ENCODE assay signal across 18 cellular contexts in genomic region chr9:127293314-127293713, GRCh38. TPM values are rescaled to one million over a fixed set of nuclear protein-coding genes. Genes with fewer than 3 reads are reported as not detected.
A peak's percentile ranks its signal among the peaks of the same experiment; 100 is the strongest.
DNase-seq lines count a peak whose midpoint lies in the region; ATAC-seq and TF ChIP-seq lines count a peak whose summit lies in the region.
"Had no signal": no experiment of that assay in that cellular context is flagged by ENCODE, and none has a peak within 500 bp of the region (broad histone marks: within the 10 kb centered on the region; RNA-seq: fewer than 3 reads in every experiment).

No MANE protein-coding gene starts in this region.

- H3K36me3 ChIP-seq in heart right ventricle, result peaks cover 0 to 5% (median 0%) of the 10 kb centered on the region in 9 donors
- H3K36me3 ChIP-seq in esophagus muscularis mucosa, result peaks cover 0 to 7% (median 2%) of the 10 kb centered on the region in 4 donors
- no peaks in the 10 kb centered on the region for H3K36me3 ChIP-seq in parathyroid adenoma (ENCODE audit: control insufficient read depth, insufficient read depth, low read length)
- no peaks in the 10 kb centered on the region for H3K36me3 ChIP-seq in upper lobe of right lung

- ATAC-seq in heart right ventricle, result no peak
- no peak for ATAC-seq in Right ventricle myocardium superior (ENCODE audit: poor library complexity)
- no peak for ATAC-seq in upper lobe of right lung
- ATAC-seq: A549, Panc1 had no signal

- DNase-seq in heart right ventricle (no peak), Right ventricle myocardium superior (no peak), esophagus muscularis mucosa (ENCODE audit: extremely low spot score) (peak; percentile 26), upper lobe of right lung (no peak), inferior parietal cortex (ENCODE audit: extremely low spot score) (no peak), GM19238 (ENCODE audit: insufficient read length, low spot score) (no peak)
- DNase-seq in activated naive CD4-positive, alpha-beta T cell treated with anti-CD3 and anti-CD28 coated beads for 36 hours, result no peak
- DNase-seq: COR-L47, DMS153, EL, Kasumi-1, NCI-H146, NCI-H69, SHP77 had no signal

- no peaks in the 10 kb centered on the region for H3K4me1 Mint-ChIP-seq in activated naive CD4-positive, alpha-beta T cell treated with anti-CD3 and anti-CD28 coated beads for 36 hours (ENCODE audit: low read depth)

- CTCF ChIA-PET in activated naive CD4-positive, alpha-beta T cell treated with anti-CD3 and anti-CD28 coated beads for 36 hours (lab: Charles Lee), result interaction anchor here (0.7 kb wide), 1 partner anchor 78 kb away, joined by 5 read pairs; no protein-coding TSS in a partner anchor

- H3K27me3 ChIP-seq in heart right ventricle (no peaks in the 10 kb centered on the region), esophagus muscularis mucosa (no peaks in the 10 kb centered on the region), parathyroid adenoma (ENCODE audit: control insufficient read depth, insufficient read depth, low read length) (no peaks in the 10 kb centered on the region), upper lobe of right lung (no peaks in the 10 kb centered on the region)

- intact Hi-C loops in heart right ventricle (cut with DNase I) (no loop called here), Right ventricle myocardium superior (cut with DNase I) (no loop called here), esophagus muscularis mucosa (cut with DNase I) (no loop called here), upper lobe of right lung (cut with DNase I) (no loop called here)
- intact Hi-C loops in activated naive CD4-positive, alpha-beta T cell treated with anti-CD3 and anti-CD28 coated beads for 36 hours (cut with micrococcal nuclease), result no loop called here

- H3K9me3 Mint-ChIP-seq in activated naive CD4-positive, alpha-beta T cell treated with anti-CD3 and anti-CD28 coated beads for 36 hours, result no peaks in the 10 kb centered on the region

- H3K27me3 Mint-ChIP-seq in activated naive CD4-positive, alpha-beta T cell treated with anti-CD3 and anti-CD28 coated beads for 36 hours (ENCODE audit: low read depth), result peaks cover 13% of the 10 kb centered on the region

- H3K4me3 ChIP-seq in heart right ventricle (no peak overlapping the region), esophagus muscularis mucosa (no peak overlapping the region), parathyroid adenoma (ENCODE audit: low read depth, low read length) (no peak overlapping the region), upper lobe of right lung (no peak overlapping the region)
- H3K4me3 ChIP-seq: A549 had no signal

- peak overlapping the region in 7 of 10 donors; percentile 15 to 59 (median 48) for H3K27ac ChIP-seq in heart right ventricle
- H3K27ac ChIP-seq in esophagus muscularis mucosa (replicated peaks in 1 of 4), result no peak overlapping the region
- peak overlapping the region; percentile 69 for H3K27ac ChIP-seq in parathyroid adenoma
- peak overlapping the region; percentile 1 for H3K27ac ChIP-seq in upper lobe of right lung
- H3K27ac ChIP-seq: A549, C4-2B had no signal

- H3K4me2 ChIP-seq in parathyroid adenoma (ENCODE audit: low read length), result peak overlapping the region; percentile 8
- H3K4me2 ChIP-seq: A549 had no signal

- 36 to 48% methylated on average over 5 of the region's 5 CpGs for WGBS in heart right ventricle, 2 donors
- 79% methylated on average over 5 of the region's 5 CpGs for WGBS in esophagus muscularis mucosa

- H3K4me1 ChIP-seq in heart right ventricle (peaks cover 0 to 61% (median 22%) of the 10 kb centered on the region in 9 donors), esophagus muscularis mucosa (peaks cover 0 to 7% (median 0%) of the 10 kb centered on the region in 4 donors), parathyroid adenoma (peaks cover 12% of the 10 kb centered on the region), upper lobe of right lung (no peaks in the 10 kb centered on the region)
- H3K4me1 ChIP-seq: A549 had no signal

- no peaks in the 10 kb centered on the region for H3K9me3 ChIP-seq in heart right ventricle
- H3K9me3 ChIP-seq in esophagus muscularis mucosa, result no peaks in the 10 kb centered on the region
- no peaks in the 10 kb centered on the region for H3K9me3 ChIP-seq in parathyroid adenoma (ENCODE audit: control insufficient read depth, low read length)
- no peaks in the 10 kb centered on the region for H3K9me3 ChIP-seq in upper lobe of right lung
- H3K9me3 ChIP-seq: A549 had no signal

- no peak for TF ChIP-seq EP300 in esophagus muscularis mucosa (IDR thresholded peaks at IDR 0.05)

- no peak overlapping the region for H3K4me3 Mint-ChIP-seq in activated naive CD4-positive, alpha-beta T cell treated with anti-CD3 and anti-CD28 coated beads for 36 hours

- H3K27ac Mint-ChIP-seq in activated naive CD4-positive, alpha-beta T cell treated with anti-CD3 and anti-CD28 coated beads for 36 hours, result no peak overlapping the region

- no peak overlapping the region for H2AFZ ChIP-seq in parathyroid adenoma

- TF ChIP-seq CTCF in heart right ventricle (IDR thresholded peaks at IDR 0.05), result no peak
- no peak for TF ChIP-seq CTCF in esophagus muscularis mucosa (IDR thresholded peaks at IDR 0.05)
- no peak for TF ChIP-seq CTCF in parathyroid adenoma (IDR thresholded peaks at IDR 0.05)
- no peak for TF ChIP-seq CTCF in upper lobe of right lung (IDR thresholded peaks at IDR 0.05)

- H3K9ac ChIP-seq in parathyroid adenoma, result no peak overlapping the region

- H3K79me2 ChIP-seq in parathyroid adenoma, result peaks cover 3% of the 10 kb centered on the region

- H3K36me3 Mint-ChIP-seq in activated naive CD4-positive, alpha-beta T cell treated with anti-CD3 and anti-CD28 coated beads for 36 hours (ENCODE audit: low read depth), result no peaks in the 10 kb centered on the region

- TF ChIP-seq POLR2A in esophagus muscularis mucosa (IDR thresholded peaks at IDR 0.05; ENCODE audit: low read depth), result no peak

RNA-seq across cellular contexts. Expression of gene GARNL3, which starts 28.7 kb away (rescaled TPM):
- total RNA-seq in heart right ventricle, result 10 to 100 TPM in 9 of 10 donors, 1 to 10 TPM in 1; 9.9 to 53.1 (median 31.6) TPM
- polyA plus RNA-seq in heart right ventricle, result 10 to 100 TPM in 1 of 2 donors, 1 to 10 TPM in 1; 3.3 to 17.7 TPM
- 12.6 TPM for total RNA-seq in Right ventricle myocardium superior
- total RNA-seq in esophagus muscularis mucosa, result 10 to 100 TPM in 3 of 4 donors, 1 to 10 TPM in 1; 8.9 to 17.9 (median 12.2) TPM
- 8.0 TPM for total RNA-seq in upper lobe of right lung
- 1 to 10 TPM; 1.2 to 4.6 TPM for total RNA-seq in activated naive CD4-positive, alpha-beta T cell treated with anti-CD3 and anti-CD28 coated beads for 36 hours

Comparison
In these comparisons a context has a peak if more than half of its experiments do, and no peak if none do; other contexts are left out.
1. H3K27ac ChIP-seq: peak in heart right ventricle (7 of 10), parathyroid adenoma (single experiment) and upper lobe of right lung (single experiment); none in esophagus muscularis mucosa (0 of 4).